In the genomic region with DNA sequence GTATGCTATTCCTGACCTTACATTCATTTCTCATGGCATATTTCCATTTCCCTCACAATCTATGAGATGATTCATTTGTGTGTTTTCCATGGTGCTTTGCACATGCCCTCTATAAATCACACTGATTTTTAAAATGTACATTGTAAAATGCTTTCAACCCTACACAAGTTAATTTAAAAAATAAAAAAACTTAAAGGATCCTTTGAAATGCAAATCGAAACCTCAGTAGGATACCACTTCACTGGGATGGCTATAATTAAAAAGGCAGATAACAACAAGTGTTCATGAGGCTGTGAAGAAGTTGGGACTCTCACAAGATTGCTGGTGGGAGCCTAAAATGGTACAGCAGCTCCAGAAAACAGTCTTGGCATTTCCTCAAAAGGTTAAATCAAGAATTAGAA, we compare ENCODE assay signal across 23 cellular contexts.
A peak's percentile ranks its signal among the peaks of the same experiment; 100 is the strongest.
DNase-seq lines count a peak whose midpoint lies in the region; ATAC-seq and TF ChIP-seq lines count a peak whose summit lies in the region.
"Had no signal": no experiment of that assay in that cellular context is flagged by ENCODE, and none has a peak within 500 bp of the region (broad histone marks: within the 10 kb centered on the region; RNA-seq: fewer than 3 reads in every experiment).

No MANE protein-coding gene starts in this region.

- H3K9me3 Mint-ChIP-seq in mesothelial cell of epicardium = peaks cover 6% of the 10 kb centered on the region
- H3K9me3 Mint-ChIP-seq in naive thymus-derived CD4-positive, alpha-beta T cell = peaks cover 0 to 5% (median 0%) of the 10 kb centered on the region in 11 donors

- POLR2A ChIA-PET in naive thymus-derived CD4-positive, alpha-beta T cell (lab: Charles Lee) = no interaction called here

- H3K36me3 ChIP-seq in cardiac muscle cell (no peaks in the 10 kb centered on the region), left ventricle myocardium inferior (no peaks in the 10 kb centered on the region)
- no peaks in the 10 kb centered on the region for H3K36me3 ChIP-seq in naive thymus-derived CD4-positive, alpha-beta T cell (ENCODE audit: control insufficient read depth in 2 of 3, insufficient read depth in 3 of 3, low read length in 3 of 3)
- H3K36me3 ChIP-seq: MG63, SJSA1, tibial artery had no signal

- ATAC-seq in SK-N-SH treated with all-trans-retinoic acid at 6 μM for 48 hours = 0 out of 3 replicates have a peak, but pooled peaks have one; percentile 13
- no peak for ATAC-seq in GM21576 (IDR thresholded peaks at IDR 0.05; ENCODE audit: unreplicated experiment)
- ATAC-seq in HG03342 (IDR thresholded peaks at IDR 0.05; ENCODE audit: unreplicated experiment) = no peak
- ATAC-seq in naive thymus-derived CD4-positive, alpha-beta T cell = no peak
- ATAC-seq: A549; activated naive CD8-positive, alpha-beta T cell treated with anti-CD3 and anti-CD28 coated beads, Interleukin-2, amount 50 U/mL, for 24 hours had no signal

- peak overlapping the region; percentile 81 for H3K27ac ChIP-seq in cardiac muscle cell
- H3K27ac ChIP-seq in left ventricle myocardium inferior (replicated peaks) = no peak overlapping the region
- H3K27ac ChIP-seq in naive thymus-derived CD4-positive, alpha-beta T cell (ENCODE audit: low read depth, low read length) = no peak overlapping the region
- H3K27ac ChIP-seq: A549, SJSA1, tibial artery had no signal

- H3K4me1 ChIP-seq in cardiac muscle cell (ENCODE audit: low read depth) (peaks cover 63% of the 10 kb centered on the region), left ventricle myocardium inferior (peaks cover 5% of the 10 kb centered on the region)
- no peaks in the 10 kb centered on the region for H3K4me1 ChIP-seq in naive thymus-derived CD4-positive, alpha-beta T cell (ENCODE audit: control insufficient read depth in 2 of 2, insufficient read depth in 2 of 2, low read length in 2 of 2)
- H3K4me1 ChIP-seq: A549, tibial artery had no signal

- peaks cover 3% of the 10 kb centered on the region for H3K4me1 Mint-ChIP-seq in mesothelial cell of epicardium
- peaks cover 0 to 24% (median 0%) of the 10 kb centered on the region in 7 donors for H3K4me1 Mint-ChIP-seq in naive thymus-derived CD4-positive, alpha-beta T cell
- H3K4me1 Mint-ChIP-seq: activated naive CD8-positive, alpha-beta T cell treated with anti-CD3 and anti-CD28 coated beads, Interleukin-2, amount 50 U/mL, for 24 hours had no signal

- no peak overlapping the region for H3K4me3 Mint-ChIP-seq in mesothelial cell of epicardium
- no peak overlapping the region for H3K4me3 Mint-ChIP-seq in naive thymus-derived CD4-positive, alpha-beta T cell
- H3K4me3 Mint-ChIP-seq: activated naive CD8-positive, alpha-beta T cell treated with anti-CD3 and anti-CD28 coated beads, Interleukin-2, amount 50 U/mL, for 24 hours; T-helper 2 cell treated with Interferon-gamma antibody and Interleukin-4, amounts not matched to agents 5 μg/mL and 100 μg/mL, for 36 hours had no signal

- intact Hi-C loops in left ventricle myocardium inferior (cut with micrococcal nuclease) = no loop called here
- intact Hi-C loops in naive thymus-derived CD4-positive, alpha-beta T cell (cut with micrococcal nuclease) = no loop called here

- H3K4me3 ChIP-seq in cardiac muscle cell = no peak overlapping the region
- no peak overlapping the region for H3K4me3 ChIP-seq in left ventricle myocardium inferior
- no peak overlapping the region for H3K4me3 ChIP-seq in fibroblast of pulmonary artery (replicated peaks; ENCODE audit: low read depth, low read length)
- no peak overlapping the region for H3K4me3 ChIP-seq in naive thymus-derived CD4-positive, alpha-beta T cell (ENCODE audit: low read length)
- H3K4me3 ChIP-seq: A549, MG63, SJSA1, tibial artery had no signal

- H3K27me3 ChIP-seq in cardiac muscle cell = no peaks in the 10 kb centered on the region
- no peaks in the 10 kb centered on the region for H3K27me3 ChIP-seq in left ventricle myocardium inferior (ENCODE audit: low read depth)
- no peaks in the 10 kb centered on the region for H3K27me3 ChIP-seq in naive thymus-derived CD4-positive, alpha-beta T cell (ENCODE audit: control insufficient read depth in 2 of 2, insufficient read depth in 2 of 2, low read length in 2 of 2)
- H3K27me3 ChIP-seq: MG63, SJSA1, tibial artery had no signal

- TF ChIP-seq CTCF in cardiac muscle cell (IDR thresholded peaks at IDR 0.05; ENCODE audit: low read depth, low read length) (no peak), left ventricle myocardium inferior (IDR thresholded peaks at IDR 0.05; ENCODE audit: borderline replicate concordance) (no peak), fibroblast of pulmonary artery (IDR thresholded peaks at IDR 0.05; ENCODE audit: low read length, missing control alignments) (no peak), mesothelial cell of epicardium (IDR thresholded peaks at IDR 0.05; ENCODE audit: unreplicated experiment) (no peak)

- DNase-seq in cardiac muscle cell (ENCODE audit: low read depth in 1 of 2, low spot score in 1 of 2) (no peak), left ventricle myocardium inferior (no peak), fibroblast of pulmonary artery (ENCODE audit: low read depth) (peak; percentile 21), mesothelial cell of epicardium (ENCODE audit: low spot score in 2 of 2, unreplicated experiment in 2 of 2) (no peak)
- no peak for DNase-seq in naive thymus-derived CD4-positive, alpha-beta T cell
- DNase-seq: activated CD4-positive, CD25-positive, alpha-beta regulatory T cell; activated naive CD8-positive, alpha-beta T cell treated with anti-CD3 and anti-CD28 coated beads, Interleukin-2, amount 50 U/mL, for 24 hours; C1 segment of cervical spinal cord; caudate nucleus; hippocampal formation; MG63; midbrain; NCI-H1694 treated with DMSO at 0.1 percent for 48 hours; NCI-H510A treated with DMSO at 0.1 percent for 48 hours; stimulated activated CD4-positive, alpha-beta T cell treated with anti-CD3 and anti-CD28 coated beads, Interleukin-15, amount 100 ng/mL, for 24 hours; stimulated activated naive CD4-positive, alpha-beta T cell; tibial artery had no signal

- H3K27ac Mint-ChIP-seq in mesothelial cell of epicardium = no peak overlapping the region
- H3K27ac Mint-ChIP-seq in naive thymus-derived CD4-positive, alpha-beta T cell = no peak overlapping the region
- H3K27ac Mint-ChIP-seq: activated naive CD8-positive, alpha-beta T cell treated with anti-CD3 and anti-CD28 coated beads, Interleukin-2, amount 50 U/mL, for 24 hours; T-helper 2 cell treated with Interferon-gamma antibody and Interleukin-4, amounts not matched to agents 5 μg/mL and 100 μg/mL, for 36 hours had no signal

- CTCF ChIA-PET in naive thymus-derived CD4-positive, alpha-beta T cell (lab: Charles Lee) = no interaction called here

- H3K9me3 ChIP-seq in cardiac muscle cell (ENCODE audit: low read depth) = no peaks in the 10 kb centered on the region
- no peaks in the 10 kb centered on the region for H3K9me3 ChIP-seq in left ventricle myocardium inferior (replicated peaks)
- no peaks in the 10 kb centered on the region for H3K9me3 ChIP-seq in naive thymus-derived CD4-positive, alpha-beta T cell (ENCODE audit: control insufficient read depth in 2 of 3, low read length in 3 of 3)
- H3K9me3 ChIP-seq: A549, MG63, SJSA1, tibial artery had no signal

- H3K27me3 Mint-ChIP-seq in mesothelial cell of epicardium (ENCODE audit: low read depth) = peaks cover 16% of the 10 kb centered on the region
- H3K27me3 Mint-ChIP-seq in naive thymus-derived CD4-positive, alpha-beta T cell = peaks cover 0 to 18% (median 0%) of the 10 kb centered on the region in 5 donors

- no peaks in the 10 kb centered on the region for H3K36me3 Mint-ChIP-seq in mesothelial cell of epicardium
- H3K36me3 Mint-ChIP-seq in naive thymus-derived CD4-positive, alpha-beta T cell = peaks cover 0 to 3% (median 0%) of the 10 kb centered on the region in 5 donors

TF ChIP-seq in SK-N-SH treated with all-trans-retinoic acid at 6 μM for 48 hours, 23 proteins besides CTCF, POLR2A, EP300 and RAD21:
- TF ChIP-seq TCF4 (CRISPR knock-in tag; IDR thresholded peaks at IDR 0.05; ENCODE audit: borderline replicate concordance) = no peak
- peak; percentile 52 for TF ChIP-seq ISL1 (CRISPR knock-in tag; IDR thresholded peaks at IDR 0.05)
